Comparison of ENCODE assay signal across 8 cellular contexts in genomic region chr9:137253717-137254623, GRCh38. TPM values are rescaled to one million over a fixed set of nuclear protein-coding genes. Genes with fewer than 3 reads are reported as not detected.
DNase-seq lines count a peak whose midpoint lies in the region; ATAC-seq and TF ChIP-seq lines count a peak whose summit lies in the region.

No MANE protein-coding gene starts in this region.

- no peaks in the 10 kb centered on the region for H3K27me3 ChIP-seq in colonic mucosa

- H3K4me1 Mint-ChIP-seq in natural killer cell, result peaks cover 0 to 6% of the 10 kb centered on the region in 2 donors

- H3K27ac ChIP-seq in colonic mucosa, result peak overlapping the region; percentile 72

- H3K9me3 Mint-ChIP-seq in natural killer cell, result no peaks in the 10 kb centered on the region

- H3K36me3 ChIP-seq in colonic mucosa, result no peaks in the 10 kb centered on the region

- H3K4me3 Mint-ChIP-seq in natural killer cell, result peak overlapping the region; percentile 86

- H3K27me3 Mint-ChIP-seq in natural killer cell (ENCODE audit: low read depth in 2 of 2), result no peaks in the 10 kb centered on the region

- DNase-seq in AG09309 (ENCODE audit: low read depth) (no peak), LNCaP clone FGC (ENCODE audit: low read depth) (no peak), colonic mucosa (peak; percentile 66), natural killer cell (no peak), mesenteric fat pad (ENCODE audit: low spot score) (no peak)
- no peak for DNase-seq in stimulated activated naive CD4-positive, alpha-beta T cell treated with Interleukin-2 at 50 U/mL for 16 hours (lab: John Stamatoyannopoulos, UW)

- H3K4me1 ChIP-seq in colonic mucosa, result peaks cover 11% of the 10 kb centered on the region

- H3K4me3 ChIP-seq in AG09309 (ENCODE audit: control insufficient read depth, low read depth, low read length) (peak overlapping the region; percentile 78), LNCaP clone FGC (ENCODE audit: low read depth, low read length) (peak overlapping the region; percentile 98), colonic mucosa (peak overlapping the region; percentile 92)

- intact Hi-C loops in colonic mucosa (cut with DNase I) (no loop called here), natural killer cell (cut with micrococcal nuclease) (no loop called here)

- peak overlapping the region in 1 of 2 donors; percentile 81 for H3K27ac Mint-ChIP-seq in natural killer cell

- no peaks in the 10 kb centered on the region for H3K9me3 ChIP-seq in colonic mucosa

- no peaks in the 10 kb centered on the region for H3K36me3 Mint-ChIP-seq in natural killer cell

- peak overlapping the region; percentile 70 to 88 for H3K9ac ChIP-seq in colonic mucosa (ENCODE audit: low read depth in 2 of 2, low read length in 2 of 2)

- TF ChIP-seq CTCF in AG09309 (IDR thresholded peaks at IDR 0.05; ENCODE audit: control insufficient read depth, insufficient read depth, low read depth, low read length, missing control alignments) (no peak), LNCaP clone FGC (IDR thresholded peaks at IDR 0.05; ENCODE audit: control insufficient read depth, extremely low read depth, insufficient read depth) (no peak), colonic mucosa (IDR thresholded peaks at IDR 0.05) (no peak), natural killer cell (IDR thresholded peaks at IDR 0.05) (no peak)

- ATAC-seq in natural killer cell (no peak), GM18498 (IDR thresholded peaks at IDR 0.05; ENCODE audit: unreplicated experiment) (no peak), HG02763 (IDR thresholded peaks at IDR 0.05; ENCODE audit: unreplicated experiment) (no peak)

RNA-seq across cellular contexts. Expression of gene NELFB, which starts 1.2 kb away (rescaled TPM):
- 10 to 100 TPM; 62.1 to 87.1 TPM for total RNA-seq in colonic mucosa
- 10 to 100 TPM; 42.9 to 53.8 (median 52.6) TPM for total RNA-seq in natural killer cell
- total RNA-seq in mesenteric fat pad, result 39.2 TPM

RNA-seq across cellular contexts. Expression of gene STPG3, which starts 2.9 kb away (rescaled TPM):
- total RNA-seq in colonic mucosa (not detected), natural killer cell (not detected), mesenteric fat pad (not detected)

RNA-seq across cellular contexts. Expression of gene TUBB4B, which starts 12.9 kb away (rescaled TPM):
- total RNA-seq in colonic mucosa (100 to 1,000 TPM; 303 to 779 TPM), natural killer cell (100 to 1,000 TPM in 1 of 3 donors, 10 to 100 TPM in 2; 84.4 to 121 (median 93.9) TPM), mesenteric fat pad (298 TPM)

RNA-seq across cellular contexts. Expression of gene SLC34A3, which starts 23.3 kb away (rescaled TPM):
- total RNA-seq in colonic mucosa, result not detected
- total RNA-seq in natural killer cell, result not detected
- total RNA-seq in mesenteric fat pad, result not detected

RNA-seq across cellular contexts. Expression of gene TOR4A, which starts 23.6 kb away (rescaled TPM):
- total RNA-seq in colonic mucosa (10 to 100 TPM; 57.1 to 63.9 TPM), natural killer cell (10 to 100 TPM; 16.3 to 24.6 (median 19.2) TPM), mesenteric fat pad (9.2 TPM)
